ENCODE assay signal across 8 cellular contexts in the genomic region with DNA sequence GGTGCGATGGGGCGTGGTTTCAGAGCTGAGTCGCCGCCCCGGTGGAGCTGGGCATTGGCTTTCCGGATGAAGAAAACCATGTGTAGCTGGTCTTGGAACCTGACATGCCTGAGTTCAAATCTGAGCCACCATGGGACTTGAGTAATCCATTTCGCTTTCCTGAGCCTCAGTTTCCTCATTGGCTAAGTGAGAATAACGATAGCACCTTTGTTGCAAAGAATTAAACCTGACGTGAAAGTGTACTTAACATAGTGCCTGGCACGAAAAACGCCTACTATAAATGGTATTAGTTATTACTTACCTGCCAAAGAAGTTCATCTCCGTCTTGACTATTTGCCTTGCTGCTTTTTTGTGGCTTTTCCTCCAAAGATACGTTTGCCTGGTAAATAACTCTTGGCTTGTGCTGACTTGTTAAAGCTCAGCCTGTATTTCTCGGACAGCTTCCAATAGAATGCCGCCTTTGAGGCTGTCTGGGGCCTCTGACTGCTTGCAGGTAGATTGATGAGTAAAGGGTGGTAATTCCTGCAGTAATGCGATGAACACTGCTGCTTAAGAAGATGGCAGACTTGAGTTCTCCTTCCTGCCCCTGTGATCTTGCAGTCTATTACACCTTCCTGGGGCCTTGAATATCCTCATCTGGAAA. TPM values are rescaled to one million over a fixed set of nuclear protein-coding genes. Genes with fewer than 3 reads are reported as not detected.
A peak's percentile ranks its signal among the peaks of the same experiment; 100 is the strongest.
DNase-seq lines count a peak whose midpoint lies in the region; ATAC-seq and TF ChIP-seq lines count a peak whose summit lies in the region.

No MANE protein-coding gene starts in this region.

- no peaks in the 10 kb centered on the region for H3K27me3 ChIP-seq in Caco-2 (replicated peaks; ENCODE audit: control insufficient read depth, insufficient read depth, low read length)

- TF ChIP-seq CTCF in Caco-2 (IDR thresholded peaks at IDR 0.05; ENCODE audit: insufficient read depth in 1 of 2, low read depth in 1 of 2, low read length in 1 of 2, severe bottlenecking in 1 of 2, unreplicated experiment in 1 of 2) (no peak), MCF 10A (IDR thresholded peaks at IDR 0.05; ENCODE audit: unreplicated experiment) (no peak), natural killer cell (IDR thresholded peaks at IDR 0.05) (no peak), omental fat pad (IDR thresholded peaks at IDR 0.05) (no peak)

- POLR2A ChIA-PET in Caco-2 (lab: Charles Lee) = interaction anchor here (0.5 kb wide), 1 partner anchor 981 kb away, joined by 3 read pairs; no protein-coding TSS in a partner anchor
- POLR2A ChIA-PET in MCF 10A (lab: Yijun Ruan, JAX) = interaction anchor here (0.6 to 1.6 kb wide), 12 partner anchors 8 to 1183 kb away, joined by 3 to 5 read pairs (median 3); no protein-coding TSS in a partner anchor

- ATAC-seq in HG03460 (IDR thresholded peaks at IDR 0.05; ENCODE audit: unreplicated experiment) (peak; percentile 12), natural killer cell (no peak), omental fat pad (ENCODE audit: low FRiP score) (no peak), GM21619 (IDR thresholded peaks at IDR 0.05; ENCODE audit: unreplicated experiment) (no peak), GM19455 (IDR thresholded peaks at IDR 0.05; ENCODE audit: unreplicated experiment) (no peak)

- no peaks in the 10 kb centered on the region for H3K9me3 ChIP-seq in Caco-2

- no peaks in the 10 kb centered on the region for H3K36me3 ChIP-seq in Caco-2 (ENCODE audit: control insufficient read depth, insufficient read depth, low read length)

- peak overlapping the region; percentile 95 for H3K4me3 ChIP-seq in Caco-2 (ENCODE audit: low read depth, low read length)

- H3K27me3 Mint-ChIP-seq in Caco-2 (ENCODE audit: insufficient read depth, unreplicated experiment) (no peaks in the 10 kb centered on the region), MCF 10A (ENCODE audit: insufficient read depth, unreplicated experiment) (peaks cover 15% of the 10 kb centered on the region), natural killer cell (ENCODE audit: low read depth in 2 of 2) (peaks cover 25 to 29% of the 10 kb centered on the region in 2 donors)

- intact Hi-C loops in Caco-2 (cut with micrococcal nuclease; ENCODE audit: unreplicated experiment) = loop anchor here (1.0 kb wide), 1 partner anchor 329 kb away; no protein-coding TSS in a partner anchor
- intact Hi-C loops in MCF 10A (cut with micrococcal nuclease) = loop anchor here (5.0 to 10.0 kb wide), 2 partner anchors 111 to 329 kb away; no protein-coding TSS in a partner anchor
- intact Hi-C loops in natural killer cell (cut with micrococcal nuclease) = no loop called here

- H3K27ac Mint-ChIP-seq in Caco-2 (ENCODE audit: unreplicated experiment) = peak overlapping the region; percentile 97
- peak overlapping the region; percentile 86 for H3K27ac Mint-ChIP-seq in MCF 10A (ENCODE audit: low read depth, unreplicated experiment)
- no peak overlapping the region for H3K27ac Mint-ChIP-seq in natural killer cell

- peak overlapping the region; percentile 96 for H3K4me3 Mint-ChIP-seq in Caco-2 (ENCODE audit: unreplicated experiment)
- H3K4me3 Mint-ChIP-seq in MCF 10A (ENCODE audit: unreplicated experiment) = peak overlapping the region; percentile 88
- H3K4me3 Mint-ChIP-seq in natural killer cell = peak overlapping the region; percentile 85

- CTCF ChIA-PET in Caco-2 (lab: Charles Lee) = interaction anchor here (0.9 kb wide), 1 partner anchor 93 kb away, joined by 8 read pairs; no protein-coding TSS in a partner anchor
- CTCF ChIA-PET in MCF 10A (lab: Yijun Ruan, JAX) = interaction anchor here (0.6 to 1.1 kb wide), 4 partner anchors 47 to 330 kb away, joined by 3 to 4 read pairs (median 4); no protein-coding TSS in a partner anchor

- DNase-seq in Caco-2 = peak in 1 of 2 experiments; percentile 40
- peak; percentile 64 for DNase-seq in MCF 10A (ENCODE audit: unreplicated experiment)
- no peak for DNase-seq in natural killer cell
- no peak for DNase-seq in omental fat pad (ENCODE audit: low spot score)
- DNase-seq in KBM-7 = no peak

- H3K4me1 Mint-ChIP-seq in Caco-2 (ENCODE audit: low read depth, unreplicated experiment) (peaks cover 29% of the 10 kb centered on the region), MCF 10A (ENCODE audit: insufficient read depth, unreplicated experiment) (peaks cover 14% of the 10 kb centered on the region), natural killer cell (peaks cover 21 to 26% of the 10 kb centered on the region in 2 donors)

- in situ Hi-C loops in KBM-7 (cut with MboI; ENCODE audit: low pct_unique_long_range_greater_than_20kb, low sequenced_read_pairs) = no loop called here

- TSS peak; percentile 51 for BruUV-seq in Caco-2 (replicated peaks; lab: Mats Ljungman, UMichigan)
- BruUV-seq in MCF 10A (replicated peaks; lab: Mats Ljungman, UMichigan) = no TSS peak

- H3K4me1 ChIP-seq in Caco-2 = peaks cover 22% of the 10 kb centered on the region

- peaks cover under 1% of the 10 kb centered on the region for H3K9me3 Mint-ChIP-seq in Caco-2 (ENCODE audit: unreplicated experiment)
- H3K9me3 Mint-ChIP-seq in MCF 10A (ENCODE audit: unreplicated experiment) = no peaks in the 10 kb centered on the region
- no peaks in the 10 kb centered on the region for H3K9me3 Mint-ChIP-seq in natural killer cell

- H3K36me3 Mint-ChIP-seq in Caco-2 (ENCODE audit: insufficient read depth, unreplicated experiment) = peaks cover 40% of the 10 kb centered on the region
- H3K36me3 Mint-ChIP-seq in MCF 10A (ENCODE audit: insufficient read depth, unreplicated experiment) = peaks cover 7% of the 10 kb centered on the region
- H3K36me3 Mint-ChIP-seq in natural killer cell = no peaks in the 10 kb centered on the region

RNA-seq across cellular contexts. Expression of gene CDCA7, which starts 1.3 kb away (rescaled TPM):
- 51.1 and 58.1 TPM in 2 replicates for total RNA-seq in Caco-2 (2022)
- 6.2 and 14.0 TPM in 2 replicates for total RNA-seq in MCF 10A (2022)
- 1 to 10 TPM; 1.4 to 1.6 (median 1.5) TPM for total RNA-seq in natural killer cell
- total RNA-seq in omental fat pad = 1 to 10 TPM in 1 of 4 donors, under 1 TPM in 1, not detected in 2; 0.95 to 1.2 TPM

Comparison
In these comparisons a context has a peak if more than half of its experiments do, and no peak if none do; other contexts are left out.
1. H3K27ac Mint-ChIP-seq: peak in Caco-2 (single experiment) and MCF 10A (single experiment); none in natural killer cell (0 of 2).
2. Peak in every context shown above with its lines, with median percentiles within 50 percentile points of each other: H3K4me3 Mint-ChIP-seq.